Comparison of ENCODE assay signal across 8 cellular contexts in the genomic region with DNA sequence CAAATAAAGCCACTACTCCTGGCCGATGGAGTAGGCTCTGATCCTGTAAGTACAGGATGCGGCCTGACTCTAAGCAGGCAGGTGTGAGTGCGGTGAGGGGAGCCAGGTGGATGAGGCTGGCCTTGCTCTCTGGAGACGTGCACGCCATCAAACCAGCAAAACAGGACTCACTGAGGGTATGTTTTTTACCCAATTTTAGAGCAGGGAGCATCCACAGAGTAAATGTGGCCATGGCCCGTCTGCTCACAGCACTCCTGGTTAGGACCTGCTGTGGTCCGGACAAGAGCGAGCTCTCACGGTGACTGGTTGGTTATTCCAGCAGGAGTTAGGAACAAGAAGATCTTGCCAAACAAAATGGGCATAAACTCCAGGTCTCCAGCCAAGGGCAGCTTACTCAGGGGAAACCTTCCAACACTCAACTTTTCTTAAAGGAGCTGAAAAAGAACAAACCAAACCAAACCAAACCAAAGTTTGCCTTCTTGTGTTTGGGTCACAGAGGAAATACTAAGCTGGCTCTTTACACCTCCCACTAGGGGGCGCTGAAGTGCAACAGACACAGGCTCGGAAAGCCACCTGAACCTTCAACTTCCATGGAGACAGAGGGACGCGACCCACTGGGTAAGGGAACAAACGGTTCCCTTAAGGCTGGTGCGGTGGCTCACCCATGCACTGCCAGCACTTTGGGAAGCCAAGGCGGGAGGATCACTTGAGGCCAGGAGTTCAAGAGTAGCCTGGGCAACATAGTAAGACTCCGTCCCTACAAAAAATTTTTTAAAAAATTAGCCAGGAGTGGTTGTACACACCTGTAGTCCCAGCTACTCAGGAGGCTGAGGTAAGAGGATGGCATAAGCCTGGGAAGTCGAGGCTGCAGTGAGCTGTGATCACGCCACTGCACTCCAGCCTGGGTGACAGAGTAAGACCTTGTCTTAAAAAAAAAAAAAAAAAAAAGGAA.
DNase-seq lines count a peak whose midpoint lies in the region; ATAC-seq, FAIRE-seq and TF ChIP-seq lines count a peak whose summit lies in the region.

No MANE protein-coding gene starts in this region.

- ATAC-seq in HG02970 (IDR thresholded peaks at IDR 0.05; ENCODE audit: low FRiP score, unreplicated experiment) (no peak), HG02852 (IDR thresholded peaks at IDR 0.05; ENCODE audit: unreplicated experiment) (no peak)

- TF ChIP-seq POLR2A in GM12892 (IDR thresholded peaks at IDR 0.05; ENCODE audit: low read depth, low read length) = no peak

- DNase-seq in GM12892 (ENCODE audit: insufficient read length) (peak; percentile 37), NCI-H2029 treated with DMSO at 0.1 percent for 48 hours (lab: John Stamatoyannopoulos, UW) (peak; percentile 51), T-helper 9 cell (peak; percentile 86), astrocyte of the hippocampus (ENCODE audit: low read depth, low spot score) (peak; percentile 92), hippocampal formation (lab: John Stamatoyannopoulos, UW) (peak; percentile 84 to 87), skeletal muscle cell (ENCODE audit: low read depth) (peak; percentile 48)

- no peak overlapping the region for H3K4me3 ChIP-seq in skeletal muscle cell (ENCODE audit: low read depth, low read length)

- FAIRE-seq in GM12892 (lab: Jason Lieb, UNC) = peak; percentile 58

Comparison
In these comparisons a context has a peak if more than half of its experiments do, and no peak if none do; other contexts are left out.
1. DNase-seq: peak in every context shown above with its lines; median percentile 92 in astrocyte of the hippocampus; 86 in T-helper 9 cell; 86 in hippocampal formation; 51 in NCI-H2029 treated with DMSO at 0.1 percent for 48 hours; 48 in skeletal muscle cell; 37 in GM12892.